Comparison of ENCODE assay signal across 1 cellular context in the genomic region with DNA sequence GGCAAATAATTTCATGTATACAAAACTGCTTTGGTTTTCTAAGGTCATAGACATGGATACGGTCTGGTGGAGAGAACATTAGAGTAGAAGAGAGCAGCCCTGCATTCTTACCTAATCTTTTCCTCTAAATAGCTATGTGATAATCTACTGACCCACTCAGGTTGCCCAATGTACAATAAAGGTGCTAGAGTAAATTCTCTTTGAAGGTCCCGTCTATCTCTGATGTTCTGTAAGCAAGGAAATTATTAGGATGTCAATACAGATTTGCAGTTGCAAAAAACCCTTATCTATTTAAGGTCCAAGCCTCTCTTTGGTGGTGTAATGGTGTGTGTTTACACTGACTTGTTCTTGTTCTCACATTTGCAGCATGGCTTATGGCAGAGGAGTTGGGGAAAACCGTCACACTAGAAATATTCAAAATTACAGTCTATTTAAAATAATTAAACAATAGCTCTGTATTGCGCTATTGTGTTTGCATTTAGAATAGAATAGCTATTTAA.
TF ChIP-seq lines count a peak whose summit lies in the region.

No MANE protein-coding gene starts in this region.

TF ChIP-seq in HepG2, 621 proteins besides CTCF, POLR2A, EP300 and RAD21 (continued from another document and continues in another):
- TF ChIP-seq ZBTB40 (IDR thresholded peaks at IDR 0.05) (no peak), ZBTB40 (CRISPR knock-in tag; IDR thresholded peaks at IDR 0.05) (no peak; the same call in 1 of the 2 replicates), ZNF512B (CRISPR knock-in tag; IDR thresholded peaks at IDR 0.05; ENCODE audit: borderline replicate concordance) (peak; percentile 89; the same call in 1 of the 2 replicates), ZNF646 (CRISPR knock-in tag; IDR thresholded peaks at IDR 0.05) (no peak), RCOR2 (CRISPR knock-in tag; IDR thresholded peaks at IDR 0.05) (peak; percentile 99), ZNF709 (CRISPR knock-in tag; IDR thresholded peaks at IDR 0.05) (no peak), TOPORS (CRISPR knock-in tag; IDR thresholded peaks at IDR 0.05) (0 out of 2 replicates have a peak, but pooled peaks have one; percentile 64), FOXA1 (IDR thresholded peaks at IDR 0.05) (peak; percentile 95), FOXA1 (CRISPR knock-in tag; IDR thresholded peaks at IDR 0.05) (peak; percentile 99), NAIF1 (CRISPR knock-in tag; IDR thresholded peaks at IDR 0.05; ENCODE audit: borderline replicate concordance) (peak; percentile 55), ERF (CRISPR knock-in tag; IDR thresholded peaks at IDR 0.05) (peak; percentile 94; the same call in 1 of the 2 replicates), GTF2F1 (IDR thresholded peaks at IDR 0.05; ENCODE audit: low read length) (no peak), MIER2 (CRISPR knock-in tag; IDR thresholded peaks at IDR 0.05) (peak; percentile 87), ZSCAN22 (CRISPR knock-in tag; IDR thresholded peaks at IDR 0.05) (0 out of 2 replicates have a peak, but pooled peaks have one; percentile 52), ZNF660 (CRISPR knock-in tag; IDR thresholded peaks at IDR 0.05; ENCODE audit: borderline replicate concordance, low read depth) (no peak), ZNF605 (CRISPR knock-in tag; IDR thresholded peaks at IDR 0.05) (no peak)
- TF ChIP-seq, protein P1, sequence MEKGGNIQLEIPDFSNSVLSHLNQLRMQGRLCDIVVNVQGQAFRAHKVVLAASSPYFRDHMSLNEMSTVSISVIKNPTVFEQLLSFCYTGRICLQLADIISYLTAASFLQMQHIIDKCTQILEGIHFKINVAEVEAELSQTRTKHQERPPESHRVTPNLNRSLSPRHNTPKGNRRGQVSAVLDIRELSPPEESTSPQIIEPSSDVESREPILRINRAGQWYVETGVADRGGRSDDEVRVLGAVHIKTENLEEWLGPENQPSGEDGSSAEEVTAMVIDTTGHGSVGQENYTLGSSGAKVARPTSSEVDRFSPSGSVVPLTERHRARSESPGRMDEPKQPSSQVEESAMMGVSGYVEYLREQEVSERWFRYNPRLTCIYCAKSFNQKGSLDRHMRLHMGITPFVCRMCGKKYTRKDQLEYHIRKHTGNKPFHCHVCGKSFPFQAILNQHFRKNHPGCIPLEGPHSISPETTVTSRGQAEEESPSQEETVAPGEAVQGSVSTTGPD (CRISPR knock-in tag; IDR thresholded peaks at IDR 0.05): peak; percentile 91
- TF ChIP-seq, protein P2, sequence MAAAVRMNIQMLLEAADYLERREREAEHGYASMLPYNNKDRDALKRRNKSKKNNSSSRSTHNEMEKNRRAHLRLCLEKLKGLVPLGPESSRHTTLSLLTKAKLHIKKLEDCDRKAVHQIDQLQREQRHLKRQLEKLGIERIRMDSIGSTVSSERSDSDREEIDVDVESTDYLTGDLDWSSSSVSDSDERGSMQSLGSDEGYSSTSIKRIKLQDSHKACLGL (CRISPR knock-in tag; IDR thresholded peaks at IDR 0.05): no peak
- TF ChIP-seq, protein P3, sequence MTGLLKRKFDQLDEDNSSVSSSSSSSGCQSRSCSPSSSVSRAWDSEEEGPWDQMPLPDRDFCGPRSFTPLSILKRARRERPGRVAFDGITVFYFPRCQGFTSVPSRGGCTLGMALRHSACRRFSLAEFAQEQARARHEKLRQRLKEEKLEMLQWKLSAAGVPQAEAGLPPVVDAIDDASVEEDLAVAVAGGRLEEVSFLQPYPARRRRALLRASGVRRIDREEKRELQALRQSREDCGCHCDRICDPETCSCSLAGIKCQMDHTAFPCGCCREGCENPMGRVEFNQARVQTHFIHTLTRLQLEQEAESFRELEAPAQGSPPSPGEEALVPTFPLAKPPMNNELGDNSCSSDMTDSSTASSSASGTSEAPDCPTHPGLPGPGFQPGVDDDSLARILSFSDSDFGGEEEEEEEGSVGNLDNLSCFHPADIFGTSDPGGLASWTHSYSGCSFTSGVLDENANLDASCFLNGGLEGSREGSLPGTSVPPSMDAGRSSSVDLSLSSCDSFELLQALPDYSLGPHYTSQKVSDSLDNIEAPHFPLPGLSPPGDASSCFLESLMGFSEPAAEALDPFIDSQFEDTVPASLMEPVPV (CRISPR knock-in tag; IDR thresholded peaks at IDR 0.05): peak; percentile 74; the same call in 1 of the 2 replicates
